ENCODE assay signal across 22 cellular contexts in the genomic region with DNA sequence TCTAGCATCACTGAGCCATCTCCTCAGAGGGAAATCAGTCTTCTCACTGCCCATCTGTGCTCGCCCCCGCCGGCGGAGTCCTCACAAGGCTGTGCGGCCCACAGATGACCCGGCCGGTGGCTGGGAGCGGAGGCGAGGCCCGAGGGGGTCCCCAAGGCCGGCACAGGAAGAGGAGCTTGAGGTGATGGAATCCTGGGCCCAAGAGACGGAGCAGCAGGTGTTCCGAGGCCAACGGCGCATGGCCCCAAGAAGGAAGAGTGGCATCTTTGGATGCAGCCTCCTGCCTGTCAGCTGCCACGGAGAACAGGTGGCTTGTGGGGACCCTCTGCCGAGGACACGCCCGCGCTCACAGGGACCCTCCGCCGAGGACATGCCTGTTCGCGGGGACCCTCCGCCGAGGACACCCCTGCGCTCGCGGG.
"Had no signal": no experiment of that assay in that cellular context is flagged by ENCODE, and none has a peak within 500 bp of the region (broad histone marks: within the 10 kb centered on the region; RNA-seq: fewer than 3 reads in every experiment).

No MANE protein-coding gene starts in this region.

- H3K9ac ChIP-seq: neural progenitor cell had no signal

- H3K27ac ChIP-seq: breast epithelium, epithelial cell of prostate, esophagus squamous epithelium, neural progenitor cell, sigmoid colon, thoracic aorta had no signal

- H3K27me3 ChIP-seq: breast epithelium, esophagus squamous epithelium, neural progenitor cell, sigmoid colon had no signal

- H3K9me3 ChIP-seq: breast epithelium, esophagus squamous epithelium, sigmoid colon, thoracic aorta had no signal

- H3K4me3 ChIP-seq: breast epithelium, esophagus squamous epithelium, neural progenitor cell, sigmoid colon, thoracic aorta had no signal

- H3K4me1 ChIP-seq: breast epithelium, esophagus squamous epithelium, neural progenitor cell, sigmoid colon had no signal

- H2AFZ ChIP-seq: neural progenitor cell had no signal

- DNase-seq: activated CD4-positive, alpha-beta memory T cell treated with anti-CD3 and anti-CD28 coated beads, Interleukin-2, amount 10 ng/mL, durations not matched to agents 7 days and 5 days; activated CD4-positive, alpha-beta T cell treated with anti-CD3 and anti-CD28 coated beads for 1 hour; activated CD4-positive, alpha-beta T cell treated with anti-CD3 and anti-CD28 coated beads, Interleukin-2, amount 10 ng/mL, durations not matched to agents 7 days and 5 days; activated naive CD8-positive, alpha-beta T cell treated with anti-CD3 and anti-CD28 coated beads, Interleukin-2, amount 50 U/mL, for 24 hours; activated T-cell treated with anti-CD3 and anti-CD28 coated beads, Interleukin-2, amount 50 U/mL, for 48 hours; amygdala; dermis blood vessel endothelial cell; effector CD8-positive, alpha-beta T cell; esophagus squamous epithelium; foreskin melanocyte; midbrain; naive thymus-derived CD4-positive, alpha-beta T cell; small intestine; stimulated activated CD4-positive, alpha-beta T cell treated with anti-CD3 and anti-CD28 coated beads, Interleukin-4, amount 100 ng/mL, for 24 hours; T-helper 2 cell; trophoblast cell had no signal

- ATAC-seq: activated naive CD8-positive, alpha-beta T cell treated with anti-CD3 and anti-CD28 coated beads, Interleukin-2, amount 50 U/mL, for 24 hours; naive thymus-derived CD4-positive, alpha-beta T cell; stimulated activated effector memory CD8-positive, alpha-beta T cell treated with anti-CD3 and anti-CD28 coated beads, Interleukin-12 subunit alpha, Interleukin-12 subunit beta, amount 100 ng/mL, for 72 hours had no signal

- H3K4me2 ChIP-seq: neural progenitor cell had no signal

- H3K36me3 ChIP-seq: breast epithelium, neural progenitor cell had no signal
